ENCODE assay signal across 14 cellular contexts in the genomic region with DNA sequence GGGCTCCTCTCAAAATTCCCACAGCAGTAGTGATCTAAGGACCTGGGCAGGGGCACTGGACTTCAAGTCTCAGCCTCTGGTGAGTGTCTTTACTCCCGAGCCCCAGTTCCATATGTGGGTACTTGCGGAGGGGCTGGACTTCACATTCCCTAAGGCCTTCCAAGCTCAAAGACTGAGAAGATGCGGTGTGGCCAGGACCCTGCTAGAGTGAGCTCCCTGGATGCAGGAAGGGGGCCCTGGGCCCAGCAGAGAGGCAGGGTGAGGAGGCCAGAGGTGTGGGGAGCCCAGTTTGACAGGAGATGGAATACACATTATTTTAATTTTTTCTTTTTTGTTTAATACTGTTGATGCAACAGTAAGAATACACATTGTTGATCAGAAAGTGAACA.
"Had no signal": no experiment of that assay in that cellular context is flagged by ENCODE, and none has a peak within 500 bp of the region (broad histone marks: within the 10 kb centered on the region; RNA-seq: fewer than 3 reads in every experiment).

No MANE protein-coding gene starts in this region.

- H3K4me3 ChIP-seq: breast epithelium, pancreas, testis, uterus had no signal

- H3K36me3 ChIP-seq: breast epithelium, pancreas, uterus had no signal

- H3K27ac ChIP-seq: breast epithelium, pancreas, testis, uterus had no signal

- DNase-seq: activated effector memory CD4-positive, alpha-beta T cell treated with Interleukin-2 at 50 U/mL for 16 hours; activated T-cell treated with anti-CD3 and anti-CD28 coated beads for 4 hours; endodermal cell; hippocampal formation; left colon; nephron progenitor cell; pancreas; retina; stimulated activated CD4-positive, alpha-beta T cell treated with anti-CD3 and anti-CD28 coated beads, Interleukin-15, amount 100 ng/mL, for 24 hours; stimulated activated CD4-positive, alpha-beta T cell treated with anti-CD3 and anti-CD28 coated beads, Interleukin-4, amount 100 ng/mL, for 24 hours; stimulated activated naive CD8-positive, alpha-beta T cell treated with anti-CD3 and anti-CD28 coated beads, Interleukin-15, amount 100 ng/mL, for 72 hours; testis; uterus had no signal

- H3K4me3 Mint-ChIP-seq: endodermal cell; nephron progenitor cell; stimulated activated naive CD8-positive, alpha-beta T cell treated with anti-CD3 and anti-CD28 coated beads, Interleukin-15, amount 100 ng/mL, for 72 hours had no signal

- H3K27me3 ChIP-seq: breast epithelium, pancreas, testis, uterus had no signal

- H3K27ac Mint-ChIP-seq: endodermal cell had no signal

- H3K9me3 ChIP-seq: breast epithelium, pancreas, testis, uterus had no signal

- H3K4me1 ChIP-seq: pancreas, uterus had no signal

- ATAC-seq: left colon; pancreas; stimulated activated naive CD8-positive, alpha-beta T cell treated with anti-CD3 and anti-CD28 coated beads, Interleukin-15, amount 100 ng/mL, for 72 hours had no signal

- H3K9me3 Mint-ChIP-seq: endodermal cell; nephron progenitor cell; stimulated activated naive CD8-positive, alpha-beta T cell treated with anti-CD3 and anti-CD28 coated beads, Interleukin-15, amount 100 ng/mL, for 72 hours had no signal
